ENCODE assay signal across 15 cellular contexts in genomic region chr17:50817838-50818237, GRCh38. TPM values are rescaled to one million over a fixed set of nuclear protein-coding genes. Genes with fewer than 3 reads are reported as not detected.
DNase-seq lines count a peak whose midpoint lies in the region; ATAC-seq and TF ChIP-seq lines count a peak whose summit lies in the region.
"Had no signal": no experiment of that assay in that cellular context is flagged by ENCODE, and none has a peak within 500 bp of the region (broad histone marks: within the 10 kb centered on the region; RNA-seq: fewer than 3 reads in every experiment).

No MANE protein-coding gene starts in this region.

- POLR2A ChIA-PET in HEK293 (lab: Yijun Ruan, JAX) (interaction anchor here (1.1 kb wide), 1 partner anchor 49 kb away, joined by 3 read pairs; the partner anchor contains the start of gene TOB1), RWPE1 (lab: Yijun Ruan, JAX; ENCODE audit: low non-redundant PET) (no interaction called here)

- 36 to 53% methylated on average over 7 of the region's 7 CpGs for WGBS in esophagus, 2 donors
- 39% methylated on average over 7 of the region's 7 CpGs for WGBS in suprapubic skin

- H3K4me1 ChIP-seq in HEK293 (ENCODE audit: control insufficient read depth, insufficient read depth, low read length) = no peaks in the 10 kb centered on the region
- peaks cover 0 to 12% of the 10 kb centered on the region in 2 donors for H3K4me1 ChIP-seq in esophagus (ENCODE audit: control insufficient read depth in 2 of 2, insufficient read depth in 2 of 2, low read length in 1 of 2)
- peaks cover 19% of the 10 kb centered on the region for H3K4me1 ChIP-seq in suprapubic skin

- peak; percentile 86 for DNase-seq in RWPE1 (ENCODE audit: low spot score)
- no peak for DNase-seq in suprapubic skin (ENCODE audit: low spot score in 2 of 2)
- no peak for DNase-seq in activated CD4-positive, alpha-beta T cell treated with anti-CD3 and anti-CD28 coated beads for 4 hours
- DNase-seq in activated CD4-positive, alpha-beta T cell treated with anti-CD3 and anti-CD28 coated beads, Interleukin-2, amount 50 U/mL, for 48 hours = no peak
- DNase-seq: NCI-H1105 treated with DMSO at 0.1 percent for 48 hours had no signal

- CTCF ChIA-PET in HEK293 (lab: Yijun Ruan, JAX) = interaction anchor here (0.6 to 4.8 kb wide), 22 partner anchors 9 to 335 kb away, joined by 3 to 35 read pairs (median 4); partner anchors contain the start of gene WFIKKN2
- CTCF ChIA-PET in RWPE1 (lab: Yijun Ruan, JAX) = interaction anchor here (0.5 to 1.1 kb wide), 3 partner anchors 22 to 39 kb away, joined by 3 read pairs; no protein-coding TSS in a partner anchor

- ATAC-seq in GM21390 (IDR thresholded peaks at IDR 0.05; ENCODE audit: unreplicated experiment) = no peak

- H3K4me3 ChIP-seq in HEK293 (ENCODE audit: low read depth, low read length) (no peak overlapping the region), esophagus (ENCODE audit: low read depth in 1 of 2, low read length in 2 of 2) (no peak overlapping the region), suprapubic skin (no peak overlapping the region)

- TF ChIP-seq EP300 in suprapubic skin (IDR thresholded peaks at IDR 0.05) = no peak

- H3K36me3 ChIP-seq in HEK293 (ENCODE audit: control insufficient read depth in 2 of 2, insufficient read depth in 1 of 2, low read length in 2 of 2) (no peaks in the 10 kb centered on the region), esophagus (ENCODE audit: control insufficient read depth in 2 of 2, insufficient read depth in 2 of 2, low read length in 1 of 2) (no peaks in the 10 kb centered on the region), suprapubic skin (no peaks in the 10 kb centered on the region)

- TF ChIP-seq CTCF in HEK293 (tag by site-specific recombination; IDR thresholded peaks at IDR 0.05) (no peak), RWPE1 (conservative IDR thresholded peaks at IDR 0.05; ENCODE audit: low read depth) (no peak), suprapubic skin (IDR thresholded peaks at IDR 0.05) (no peak)

- no peak for TF ChIP-seq POLR2A in suprapubic skin (IDR thresholded peaks at IDR 0.05)

- H3K9me3 ChIP-seq in HEK293 (ENCODE audit: control insufficient read depth, insufficient read depth, low read depth, low read length) (no peaks in the 10 kb centered on the region), esophagus (ENCODE audit: control insufficient read depth in 2 of 2, insufficient read depth in 1 of 2, low read depth in 1 of 2, low read length in 1 of 2) (no peaks in the 10 kb centered on the region), suprapubic skin (no peaks in the 10 kb centered on the region)

- H3K27ac ChIP-seq in HEK293 (ENCODE audit: extremely low read depth, low read depth, low read length) = no peak overlapping the region
- no peak overlapping the region for H3K27ac ChIP-seq in RWPE1
- peak overlapping the region; percentile 12 to 56 for H3K27ac ChIP-seq in esophagus (ENCODE audit: low read depth in 2 of 2, low read length in 1 of 2)
- H3K27ac ChIP-seq in suprapubic skin = peak overlapping the region; percentile 39

- H3K27me3 ChIP-seq in esophagus (ENCODE audit: control insufficient read depth in 1 of 2, insufficient read depth in 2 of 2, low read length in 2 of 2) (no peaks in the 10 kb centered on the region), suprapubic skin (no peaks in the 10 kb centered on the region)

TF ChIP-seq in HEK293, 187 proteins besides CTCF, POLR2A, EP300 and RAD21:
- TF ChIP-seq KLF10 (tag by site-specific recombination; IDR thresholded peaks at IDR 0.05) (peak; percentile 43; the same call in 1 of the 2 replicates), ZNF169 (tag by site-specific recombination; IDR thresholded peaks at IDR 0.05) (no peak)

RNA-seq across cellular contexts. Expression of gene WFIKKN2, which starts 17.5 kb away (rescaled TPM):
- polyA plus RNA-seq in esophagus = under 1 TPM; 0.02 to 0.04 TPM
- total RNA-seq in suprapubic skin = under 1 TPM; 0.36 to 0.93 (median 0.65) TPM
- total RNA-seq: activated T-cell treated with anti-CD3 and anti-CD28 coated beads, Interleukin-2, amount 50 U/mL, for 4 hours; G401; lung microvascular endothelial cell had no signal
- polyA plus RNA-seq: CD14-positive monocyte, IgD-negative memory B cell had no signal

RNA-seq across cellular contexts. Expression of gene TOB1, which starts 48.3 kb away (rescaled TPM):
- 10 to 100 TPM; 32.7 to 52.9 TPM for polyA plus RNA-seq in esophagus
- 100 to 1,000 TPM; 151 to 255 (median 174) TPM for total RNA-seq in suprapubic skin

RNA-seq across cellular contexts. Expression of gene ANKRD40CL, which starts 50.5 kb away (rescaled TPM):
- polyA plus RNA-seq in esophagus = not detected
- total RNA-seq in suprapubic skin = not detected
- total RNA-seq: activated T-cell treated with anti-CD3 and anti-CD28 coated beads, Interleukin-2, amount 50 U/mL, for 4 hours; G401; lung microvascular endothelial cell; neural crest cell; right cardiac atrium had no signal
- polyA plus RNA-seq: CD14-positive monocyte, IgD-negative memory B cell, right cardiac atrium had no signal

Comparison
In these comparisons a context has a peak if more than half of its experiments do, and no peak if none do; other contexts are left out.
1. H3K27ac ChIP-seq: peak in esophagus (2 of 2) and suprapubic skin (single experiment); none in HEK293 (single experiment) and RWPE1 (single experiment).